In genomic region chr19:30128211-30128610, GRCh38 we compare ENCODE assay signal across 31 cellular contexts.
"Had no signal": no experiment of that assay in that cellular context is flagged by ENCODE, and none has a peak within 500 bp of the region (broad histone marks: within the 10 kb centered on the region; RNA-seq: fewer than 3 reads in every experiment).

No MANE protein-coding gene starts in this region.

- H3K36me3 ChIP-seq: neutrophil, pancreas, right lobe of liver, sigmoid colon, suprapubic skin, tibial artery, transverse colon, upper lobe of right lung, uterus had no signal

- FAIRE-seq: pancreas, small intestine had no signal

- H3K27ac ChIP-seq: neutrophil, pancreas, psoas muscle, right lobe of liver, sigmoid colon, suprapubic skin, testis, tibial artery, transverse colon, upper lobe of right lung, uterus had no signal

- H3K27me3 ChIP-seq: neutrophil, pancreas, right lobe of liver, sigmoid colon, suprapubic skin, testis, transverse colon, uterus had no signal

- H3K4me3 ChIP-seq: pancreas, psoas muscle, right lobe of liver, sigmoid colon, suprapubic skin, testis, tibial artery, transverse colon, upper lobe of right lung, uterus had no signal

- DNase-seq: naive B cell; nephron progenitor cell; nucleus accumbens; psoas muscle; right cardiac atrium; right lobe of liver; sigmoid colon; small intestine; stimulated activated CD4-positive, alpha-beta T cell treated with anti-CD3 and anti-CD28 coated beads, Interleukin-12 subunit alpha, Interleukin-12 subunit beta, amount 100 ng/mL, for 4 hours; stimulated activated CD4-positive, alpha-beta T cell treated with anti-CD3 and anti-CD28 coated beads, Interleukin-1b, Interleukin-23, amount 100 ng/mL, for 48 hours; stimulated activated CD4-positive, alpha-beta T cell treated with anti-CD3 and anti-CD28 coated beads, Interleukin-4, amount 100 ng/mL, for 1 hour; stimulated activated CD4-positive, alpha-beta T cell treated with anti-CD3 and anti-CD28 coated beads, Interleukin-4, amount 100 ng/mL, for 4 hours; stimulated activated CD8-positive, alpha-beta memory T cell treated with anti-CD3 and anti-CD28 coated beads, Interleukin-4, amount 100 ng/mL, for 48 hours; stimulated activated naive CD4-positive, alpha-beta T cell; stimulated activated naive CD8-positive, alpha-beta T cell treated with anti-CD3 and anti-CD28 coated beads, Interleukin-15, amount 100 ng/mL, for 72 hours; stimulated activated naive CD8-positive, alpha-beta T cell treated with anti-CD3 and anti-CD28 coated beads, Interleukin-15, Interleukin-2, amounts not matched to agents 100 U/mL and 50 U/mL, for 24 hours; substantia nigra; testis; tibial artery; transverse colon; upper lobe of right lung; uterus had no signal

- H3K4me1 ChIP-seq: pancreas, psoas muscle, right lobe of liver, sigmoid colon, suprapubic skin, testis, tibial artery, transverse colon, upper lobe of right lung, uterus had no signal

- H3K9me3 ChIP-seq: neutrophil, pancreas, psoas muscle, right lobe of liver, sigmoid colon, suprapubic skin, testis, tibial artery, transverse colon, upper lobe of right lung, uterus had no signal

- H3K27ac Mint-ChIP-seq: naive B cell; naive thymus-derived CD8-positive, alpha-beta T cell; natural killer cell treated with Interleukin-12 subunit alpha and Interleukin-12 subunit beta and Interleukin-15 and Interleukin-18, amount 100 ng/mL, for 72 hours; nephron progenitor cell; progenitor cell of endocrine pancreas; stimulated activated memory B cell treated with anti-CD40 and anti-IgM and Interleukin-4, amounts not matched to agents 10 μg/mL and 1 μg/mL and 100 μg/mL, for 72 hours; stimulated activated naive CD8-positive, alpha-beta T cell treated with anti-CD3 and anti-CD28 coated beads, Interleukin-15, amount 100 ng/mL, for 72 hours; type B pancreatic cell had no signal

- H3K9me3 Mint-ChIP-seq: natural killer cell treated with Interleukin-12 subunit alpha and Interleukin-12 subunit beta and Interleukin-15 and Interleukin-18, amount 100 ng/mL, for 72 hours; nephron progenitor cell; neural crest cell; type B pancreatic cell had no signal

- ATAC-seq: naive thymus-derived CD8-positive, alpha-beta T cell; natural killer cell treated with Interleukin-12 subunit alpha and Interleukin-12 subunit beta and Interleukin-15 and Interleukin-18, amount 100 ng/mL, for 72 hours; pancreas; psoas muscle; right cardiac atrium; right lobe of liver; stimulated activated memory B cell treated with anti-CD40 and anti-IgM and Interleukin-4, amounts not matched to agents 10 μg/mL and 1 μg/mL and 100 μg/mL, for 72 hours; stimulated activated naive CD8-positive, alpha-beta T cell treated with anti-CD3 and anti-CD28 coated beads, Interleukin-15, amount 100 ng/mL, for 72 hours; stimulated activated naive CD8-positive, alpha-beta T cell treated with anti-CD3 and anti-CD28 coated beads, Interleukin-15, Interleukin-2, amounts not matched to agents 100 U/mL and 50 U/mL, for 24 hours; upper lobe of right lung had no signal

- H3K36me3 Mint-ChIP-seq: naive B cell; naive thymus-derived CD8-positive, alpha-beta T cell; natural killer cell treated with Interleukin-12 subunit alpha and Interleukin-12 subunit beta and Interleukin-15 and Interleukin-18, amount 100 ng/mL, for 72 hours; stimulated activated memory B cell treated with anti-CD40 and anti-IgM and Interleukin-4, amounts not matched to agents 10 μg/mL and 1 μg/mL and 100 μg/mL, for 72 hours; type B pancreatic cell had no signal

- H3K4me3 Mint-ChIP-seq: naive B cell; naive thymus-derived CD8-positive, alpha-beta T cell; natural killer cell treated with Interleukin-12 subunit alpha and Interleukin-12 subunit beta and Interleukin-15 and Interleukin-18, amount 100 ng/mL, for 72 hours; nephron progenitor cell; neural crest cell; stimulated activated memory B cell treated with anti-CD40 and anti-IgM and Interleukin-4, amounts not matched to agents 10 μg/mL and 1 μg/mL and 100 μg/mL, for 72 hours; stimulated activated naive CD8-positive, alpha-beta T cell treated with anti-CD3 and anti-CD28 coated beads, Interleukin-15, amount 100 ng/mL, for 72 hours; type B pancreatic cell had no signal

- H3K4me1 Mint-ChIP-seq: naive B cell; naive thymus-derived CD8-positive, alpha-beta T cell; stimulated activated memory B cell treated with anti-CD40 and anti-IgM and Interleukin-4, amounts not matched to agents 10 μg/mL and 1 μg/mL and 100 μg/mL, for 72 hours; stimulated activated naive CD8-positive, alpha-beta T cell treated with anti-CD3 and anti-CD28 coated beads, Interleukin-15, amount 100 ng/mL, for 72 hours had no signal

- H3K27me3 Mint-ChIP-seq: stimulated activated memory B cell treated with anti-CD40 and anti-IgM and Interleukin-4, amounts not matched to agents 10 μg/mL and 1 μg/mL and 100 μg/mL, for 72 hours; stimulated activated naive CD8-positive, alpha-beta T cell treated with anti-CD3 and anti-CD28 coated beads, Interleukin-15, amount 100 ng/mL, for 72 hours had no signal
